ENCODE assay signal across 2 cellular contexts in the genomic region with DNA sequence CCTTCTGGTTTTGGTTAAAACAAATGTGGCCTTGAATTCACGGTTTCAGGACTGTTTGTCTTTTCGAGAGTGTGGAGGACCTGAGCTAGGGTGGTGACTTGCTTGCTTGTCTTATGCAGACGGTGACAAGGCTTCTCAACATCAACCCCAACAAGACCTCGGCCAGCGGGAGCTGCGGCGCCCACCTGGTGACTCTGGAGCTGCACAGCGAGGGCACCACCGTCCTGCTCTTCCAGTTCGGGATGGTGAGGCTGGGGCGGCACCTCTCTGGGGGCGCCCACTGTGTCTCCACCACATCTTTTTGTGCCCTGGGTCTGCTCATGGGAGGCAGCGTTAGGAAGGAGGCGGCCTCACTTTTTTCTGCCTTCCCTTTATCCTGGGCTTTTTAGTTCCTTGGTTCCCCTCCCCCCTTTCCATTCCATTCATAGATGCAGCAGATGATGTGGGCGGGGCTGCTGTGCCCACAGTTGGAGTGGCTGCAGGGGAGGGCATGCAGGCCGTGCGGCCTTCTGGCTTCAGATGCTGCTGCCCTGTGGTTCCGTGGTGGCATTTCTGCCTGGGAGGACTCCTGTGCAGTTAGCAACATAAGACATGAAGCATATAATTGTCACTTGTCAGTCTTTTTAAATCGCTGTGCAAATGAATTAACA.
A peak's percentile ranks its signal among the peaks of the same experiment; 100 is the strongest.
TF ChIP-seq lines count a peak whose summit lies in the region.

No MANE protein-coding gene starts in this region.

TF ChIP-seq in IMR-90, 13 proteins besides CTCF, POLR2A, EP300 and RAD21:
- TF ChIP-seq SMC3 (IDR thresholded peaks at IDR 0.05; ENCODE audit: low read depth, low read length) (no peak), USF2 (IDR thresholded peaks at IDR 0.05; ENCODE audit: low read depth, low read length) (no peak), RCOR1 (IDR thresholded peaks at IDR 0.05; ENCODE audit: insufficient replicate concordance, low read length) (no peak), FOS (IDR thresholded peaks at IDR 0.05; ENCODE audit: low read depth, low read length) (no peak), MXI1 (IDR thresholded peaks at IDR 0.05; ENCODE audit: borderline replicate concordance, low read depth, low read length) (no peak), NFE2L2 (IDR thresholded peaks at IDR 0.05; ENCODE audit: low read depth, low read length) (no peak), BHLHE40 (IDR thresholded peaks at IDR 0.05; ENCODE audit: low read depth, low read length) (no peak)

TF ChIP-seq in H1, 55 proteins besides CTCF, POLR2A, EP300 and RAD21:
- TF ChIP-seq SRF (IDR thresholded peaks at IDR 0.05; ENCODE audit: low read depth, low read length): no peak
- TF ChIP-seq RFX5 (IDR thresholded peaks at IDR 0.05; ENCODE audit: borderline replicate concordance, low read depth, low read length): no peak
- no peak for TF ChIP-seq HDAC6 (IDR thresholded peaks at IDR 0.05; ENCODE audit: low read depth, low read length)
- no peak for TF ChIP-seq CBX8 (IDR thresholded peaks at IDR 0.05; ENCODE audit: borderline replicate concordance, low read depth, low read length)
- TF ChIP-seq SP2 (IDR thresholded peaks at IDR 0.05; ENCODE audit: low read length): no peak
- TF ChIP-seq POLR2AphosphoS5 (IDR thresholded peaks at IDR 0.05; ENCODE audit: low read depth, low read length): 0 out of 2 replicates have a peak, but pooled peaks have one; percentile 50
- TF ChIP-seq KDM1A (IDR thresholded peaks at IDR 0.05; ENCODE audit: borderline replicate concordance, low read length): no peak
